ENCODE assay signal across 32 cellular contexts in the genomic region with DNA sequence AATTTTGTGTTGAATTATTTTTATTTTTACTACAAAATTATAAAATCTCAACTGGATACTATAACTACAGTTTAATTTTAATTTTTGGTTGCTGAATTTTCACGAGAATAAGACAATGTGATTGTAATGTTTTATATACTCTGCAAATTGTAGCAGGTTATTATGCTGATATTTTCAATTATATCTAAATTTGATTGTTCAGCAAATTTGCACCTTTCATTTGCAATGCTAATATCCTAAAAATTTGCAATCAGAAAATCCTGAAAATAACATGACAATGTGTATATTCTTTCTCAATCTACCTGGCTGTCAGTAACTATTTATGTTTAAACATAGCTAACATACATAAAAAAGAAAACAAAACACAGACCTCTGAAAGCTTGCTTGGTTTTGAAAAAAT.
"Had no signal": no experiment of that assay in that cellular context is flagged by ENCODE, and none has a peak within 500 bp of the region (broad histone marks: within the 10 kb centered on the region; RNA-seq: fewer than 3 reads in every experiment).

No MANE protein-coding gene starts in this region.

- H3K9me3 Mint-ChIP-seq: stimulated activated naive CD8-positive, alpha-beta T cell treated with anti-CD3 and anti-CD28 coated beads, Interleukin-15, Interleukin-2, amounts not matched to agents 100 ng/mL and 50 ng/mL, for 24 hours had no signal

- H3K27ac ChIP-seq: neutrophil, ovary, parathyroid adenoma, psoas muscle, skin epidermis, spleen, stomach, thoracic aorta, thyroid gland, tibial nerve, upper lobe of left lung, vagina had no signal

- H3K79me2 ChIP-seq: parathyroid adenoma had no signal

- H3K9ac ChIP-seq: parathyroid adenoma had no signal

- H3K4me1 ChIP-seq: parathyroid adenoma, psoas muscle, spleen, stomach, thyroid gland, tibial nerve, upper lobe of left lung, vagina had no signal

- H3K4me2 ChIP-seq: smooth muscle cell had no signal

- H3K4me1 Mint-ChIP-seq: naive thymus-derived CD8-positive, alpha-beta T cell; nephron progenitor cell; neural crest cell; stimulated activated naive B cell treated with anti-CD40 and anti-IgM and Interleukin-4, amounts not matched to agents 10 μg/mL and 1 μg/mL and 100 μg/mL, for 72 hours had no signal

- H3K4me3 Mint-ChIP-seq: naive thymus-derived CD8-positive, alpha-beta T cell; natural killer cell treated with Interleukin-12 subunit alpha and Interleukin-12 subunit beta and Interleukin-15 and Interleukin-18, amount 100 ng/mL, for 72 hours; nephron progenitor cell; neural crest cell; stimulated activated naive B cell treated with anti-CD40 and anti-IgM and Interleukin-4, amounts not matched to agents 10 μg/mL and 1 μg/mL and 100 μg/mL, for 72 hours; stimulated activated naive CD8-positive, alpha-beta T cell treated with anti-CD3 and anti-CD28 coated beads, Interleukin-15, Interleukin-2, amounts not matched to agents 100 ng/mL and 50 ng/mL, for 24 hours had no signal

- H2AFZ ChIP-seq: parathyroid adenoma had no signal

- H3K27me3 ChIP-seq: neutrophil, ovary, spleen, stomach, thyroid gland, tibial nerve, upper lobe of left lung, vagina had no signal

- DNase-seq: naive thymus-derived CD8-positive, alpha-beta T cell; nephron progenitor cell; nucleus accumbens; ovary; posterior cingulate gyrus; psoas muscle; right cardiac atrium; spleen; stimulated activated CD4-positive, alpha-beta T cell treated with anti-CD3 and anti-CD28 coated beads, Interleukin-12 subunit alpha, Interleukin-12 subunit beta, amount 100 ng/mL, for 4 hours; stimulated activated CD4-positive, alpha-beta T cell treated with anti-CD3 and anti-CD28 coated beads, Interleukin-1b, Interleukin-23, amount 100 ng/mL, for 48 hours; stimulated activated CD4-positive, alpha-beta T cell treated with anti-CD3 and anti-CD28 coated beads, Interleukin-4, amount 100 ng/mL, for 1 hour; stimulated activated CD4-positive, alpha-beta T cell treated with anti-CD3 and anti-CD28 coated beads, Interleukin-4, amount 100 ng/mL, for 4 hours; stimulated activated CD8-positive, alpha-beta memory T cell treated with anti-CD3 and anti-CD28 coated beads, Interleukin-4, amount 100 ng/mL, for 48 hours; stimulated activated naive B cell treated with anti-CD40 and anti-IgM and Interleukin-4, amounts not matched to agents 10 μg/mL and 1 μg/mL and 100 μg/mL, for 72 hours; stimulated activated naive CD4-positive, alpha-beta T cell treated with Interleukin-2 at 50 U/mL for 16 hours; stomach; thyroid gland; trophoblast cell; upper lobe of left lung had no signal

- H3K36me3 ChIP-seq: neutrophil, ovary, spleen, stomach, thoracic aorta, thyroid gland, tibial nerve, upper lobe of left lung, vagina had no signal

- H3K9me3 ChIP-seq: neutrophil, ovary, thoracic aorta, thyroid gland, tibial nerve, upper lobe of left lung, vagina had no signal

- FAIRE-seq: urothelium cell line had no signal

- ATAC-seq: naive thymus-derived CD8-positive, alpha-beta T cell; natural killer cell treated with Interleukin-12 subunit alpha and Interleukin-12 subunit beta and Interleukin-15 and Interleukin-18, amount 100 ng/mL, for 72 hours; psoas muscle; right cardiac atrium; sciatic nerve; stimulated activated naive B cell treated with anti-CD40 and anti-IgM and Interleukin-4, amounts not matched to agents 10 μg/mL and 1 μg/mL and 100 μg/mL, for 72 hours had no signal

- H3K27me3 Mint-ChIP-seq: naive thymus-derived CD8-positive, alpha-beta T cell; natural killer cell treated with Interleukin-12 subunit alpha and Interleukin-12 subunit beta and Interleukin-15 and Interleukin-18, amount 100 ng/mL, for 72 hours; progenitor cell of endocrine pancreas; stimulated activated naive B cell treated with anti-CD40 and anti-IgM and Interleukin-4, amounts not matched to agents 10 μg/mL and 1 μg/mL and 100 μg/mL, for 72 hours; stimulated activated naive CD8-positive, alpha-beta T cell treated with anti-CD3 and anti-CD28 coated beads, Interleukin-15, Interleukin-2, amounts not matched to agents 100 ng/mL and 50 ng/mL, for 24 hours had no signal

- H3K4me3 ChIP-seq: ovary, psoas muscle, skin epidermis, smooth muscle cell, spleen, stomach, thoracic aorta, thyroid gland, tibial nerve, upper lobe of left lung, vagina had no signal

- H3K36me3 Mint-ChIP-seq: naive thymus-derived CD8-positive, alpha-beta T cell; natural killer cell treated with Interleukin-12 subunit alpha and Interleukin-12 subunit beta and Interleukin-15 and Interleukin-18, amount 100 ng/mL, for 72 hours; stimulated activated naive B cell treated with anti-CD40 and anti-IgM and Interleukin-4, amounts not matched to agents 10 μg/mL and 1 μg/mL and 100 μg/mL, for 72 hours had no signal

- H3K27ac Mint-ChIP-seq: naive thymus-derived CD8-positive, alpha-beta T cell; natural killer cell treated with Interleukin-12 subunit alpha and Interleukin-12 subunit beta and Interleukin-15 and Interleukin-18, amount 100 ng/mL, for 72 hours; nephron progenitor cell; progenitor cell of endocrine pancreas; stimulated activated naive B cell treated with anti-CD40 and anti-IgM and Interleukin-4, amounts not matched to agents 10 μg/mL and 1 μg/mL and 100 μg/mL, for 72 hours; stimulated activated naive CD8-positive, alpha-beta T cell treated with anti-CD3 and anti-CD28 coated beads, Interleukin-15, Interleukin-2, amounts not matched to agents 100 ng/mL and 50 ng/mL, for 24 hours had no signal
